28 cellular contexts compared by ENCODE assay signal in genomic region chr1:65178235-65178634, GRCh38. TPM values are rescaled to one million over a fixed set of nuclear protein-coding genes. Genes with fewer than 3 reads are reported as not detected.
A peak's percentile ranks its signal among the peaks of the same experiment; 100 is the strongest.
DNase-seq lines count a peak whose midpoint lies in the region; ATAC-seq and TF ChIP-seq lines count a peak whose summit lies in the region.
"Had no signal": no experiment of that assay in that cellular context is flagged by ENCODE, and none has a peak within 500 bp of the region (broad histone marks: within the 10 kb centered on the region; RNA-seq: fewer than 3 reads in every experiment).

No MANE protein-coding gene starts in this region.

- no peak for TF ChIP-seq EP300 in ovary (IDR thresholded peaks at IDR 0.05)

- 92 to 95% (median 93%) methylated on average over 5 of the region's 5 CpGs for WGBS in ovary, 3 donors

- CTCF ChIA-PET in Calu3 (lab: Charles Lee), result interaction anchor here (1.3 to 1.9 kb wide), 3 partner anchors 9 to 31 kb away, joined by 5 to 7 read pairs (median 6); no protein-coding TSS in a partner anchor
- CTCF ChIA-PET in PC-3 (lab: Charles Lee), result no interaction called here

- POLR2A ChIA-PET in PC-3 (lab: Charles Lee; ENCODE audit: unreplicated experiment), result no interaction called here

- no peaks in the 10 kb centered on the region for H3K9me2 ChIP-seq in PC-3 (replicated peaks; ENCODE audit: low read length)

- peaks cover 16% of the 10 kb centered on the region for H3K36me3 Mint-ChIP-seq in Calu3 (ENCODE audit: insufficient read depth, unreplicated experiment)
- H3K36me3 Mint-ChIP-seq: activated naive CD8-positive, alpha-beta T cell had no signal

- BruUV-seq in Calu3 (replicated peaks; lab: Mats Ljungman, UMichigan) (no TSS peak), PC-3 (replicated peaks; lab: Mats Ljungman, UMichigan) (no TSS peak)

- H3K9me3 ChIP-seq in PC-3 (ENCODE audit: low read length) (no peaks in the 10 kb centered on the region), breast epithelium (no peaks in the 10 kb centered on the region), ovary (no peaks in the 10 kb centered on the region)
- H3K9me3 ChIP-seq: ascending aorta, left lung, thyroid gland had no signal

- peaks cover 96% of the 10 kb centered on the region for H3K79me2 ChIP-seq in PC-3 (ENCODE audit: low read length)

- H3K36me3 ChIP-seq in PC-3 (ENCODE audit: low read depth, low read length), result no peaks in the 10 kb centered on the region
- H3K36me3 ChIP-seq in breast epithelium, result no peaks in the 10 kb centered on the region
- no peaks in the 10 kb centered on the region for H3K36me3 ChIP-seq in ovary
- H3K36me3 ChIP-seq: ascending aorta, left lung, thyroid gland had no signal

- no peaks in the 10 kb centered on the region for H3K9me3 Mint-ChIP-seq in Calu3 (ENCODE audit: low read depth, unreplicated experiment)
- H3K9me3 Mint-ChIP-seq: IgD-negative memory B cell; naive thymus-derived CD4-positive, alpha-beta T cell; stimulated activated naive CD8-positive, alpha-beta T cell treated with anti-CD3 and anti-CD28 coated beads, Interleukin-15, Interleukin-2, amounts not matched to agents 100 ng/mL and 50 ng/mL, for 24 hours had no signal

- no peak overlapping the region for H2AFZ ChIP-seq in PC-3 (ENCODE audit: low read length)

- TF ChIP-seq CTCF in Calu3 (IDR thresholded peaks at IDR 0.05; ENCODE audit: unreplicated experiment) (no peak), PC-3 (conservative IDR thresholded peaks at IDR 0.05; ENCODE audit: low read depth, low read length) (no peak), breast epithelium (IDR thresholded peaks at IDR 0.05) (no peak), ovary (IDR thresholded peaks at IDR 0.05) (no peak)

- H3K9ac ChIP-seq in PC-3 (ENCODE audit: low read length), result no peak overlapping the region

- H3K27ac ChIP-seq in PC-3 (ENCODE audit: low read length) (peak overlapping the region; percentile 66), breast epithelium (peak overlapping the region; percentile 80 to 88), ovary (no peak overlapping the region)
- H3K27ac ChIP-seq: ascending aorta, left lung, thyroid gland had no signal

- H3K4me2 ChIP-seq in PC-3 (ENCODE audit: low read length), result peak overlapping the region; percentile 68

- intact Hi-C loops in Calu3 (cut with micrococcal nuclease; ENCODE audit: unreplicated experiment) (loop anchor here (5.0 kb wide), 1 partner anchor 36 kb away; no protein-coding TSS in a partner anchor), PC-3 (cut with micrococcal nuclease) (no loop called here), breast epithelium (cut with DNase I; ENCODE audit: low total_unique reads) (no loop called here), ovary (cut with DNase I) (no loop called here)

- H3K27me3 ChIP-seq in PC-3 (ENCODE audit: low read length), result no peaks in the 10 kb centered on the region
- H3K27me3 ChIP-seq in breast epithelium, result no peaks in the 10 kb centered on the region
- H3K27me3 ChIP-seq in ovary, result no peaks in the 10 kb centered on the region
- H3K27me3 ChIP-seq: ascending aorta, dorsolateral prefrontal cortex, left lung, thyroid gland had no signal

- TF ChIP-seq POLR2A in breast epithelium (IDR thresholded peaks at IDR 0.05) (no peak), ovary (IDR thresholded peaks at IDR 0.05) (no peak)

- no peaks in the 10 kb centered on the region for H3K27me3 Mint-ChIP-seq in Calu3 (ENCODE audit: unreplicated experiment)
- H3K27me3 Mint-ChIP-seq: activated naive CD8-positive, alpha-beta T cell; stimulated activated naive CD8-positive, alpha-beta T cell treated with anti-CD3 and anti-CD28 coated beads, Interleukin-15, Interleukin-2, amounts not matched to agents 100 ng/mL and 50 ng/mL, for 24 hours had no signal

- H3F3A ChIP-seq in PC-3 (ENCODE audit: low read length, unreplicated experiment), result no peaks in the 10 kb centered on the region

- DNase-seq in COLO668 (lab: John Stamatoyannopoulos, UW; ENCODE audit: unreplicated experiment) (peak; percentile 81), Calu3 (no peak), PC-3 (no peak), breast epithelium (ENCODE audit: low spot score in 2 of 2) (no peak), kidney tubule cell (ENCODE audit: low spot score) (no peak), ovary (no peak)
- no peak for DNase-seq in central memory CD4-positive, alpha-beta T cell
- DNase-seq: activated CD4-positive, alpha-beta T cell treated with anti-CD3 and anti-CD28 coated beads for 4 hours; activated T-cell treated with anti-CD3 and anti-CD28 coated beads for 4 hours; cerebellar nuclear complex; DMS 273 treated with DMSO at 0.1 percent for 48 hours; dorsolateral prefrontal cortex; hippocampal formation; left lung; midbrain; naive thymus-derived CD4-positive, alpha-beta T cell; NCI-H1092; NCI-H1930; NCI-H345; occipital lobe; small intestine; T-helper 2 cell; thyroid gland had no signal

- peaks cover 88% of the 10 kb centered on the region for H3K4me1 Mint-ChIP-seq in Calu3 (ENCODE audit: low read depth, unreplicated experiment)
- H3K4me1 Mint-ChIP-seq: IgD-negative memory B cell had no signal

- peak overlapping the region; percentile 36 for H3K27ac Mint-ChIP-seq in Calu3 (ENCODE audit: unreplicated experiment)
- H3K27ac Mint-ChIP-seq: activated naive CD8-positive, alpha-beta T cell; IgD-negative memory B cell; naive thymus-derived CD4-positive, alpha-beta T cell; stimulated activated naive CD8-positive, alpha-beta T cell treated with anti-CD3 and anti-CD28 coated beads, Interleukin-15, Interleukin-2, amounts not matched to agents 100 ng/mL and 50 ng/mL, for 24 hours had no signal

- H3K4me1 ChIP-seq in PC-3 (ENCODE audit: insufficient read depth, low read length) (peaks cover 69% of the 10 kb centered on the region), breast epithelium (peaks cover 2 to 16% of the 10 kb centered on the region in 2 donors), ovary (ENCODE audit: insufficient read depth) (peaks cover 6% of the 10 kb centered on the region)
- H3K4me1 ChIP-seq: thyroid gland had no signal

- H3K4me3 ChIP-seq in PC-3 (ENCODE audit: low read length) (no peak overlapping the region), breast epithelium (no peak overlapping the region), ovary (no peak overlapping the region)
- H3K4me3 ChIP-seq: ascending aorta, dorsolateral prefrontal cortex, left lung, thyroid gland had no signal

- peaks cover 11% of the 10 kb centered on the region; the same call in 1 of the 2 replicates for H4K20me1 ChIP-seq in PC-3 (ENCODE audit: low read length)

- ATAC-seq in PC-3 (no peak), GM21723 (IDR thresholded peaks at IDR 0.05; ENCODE audit: unreplicated experiment) (no peak)
- ATAC-seq: naive thymus-derived CD4-positive, alpha-beta T cell had no signal

- peak overlapping the region; percentile 29 for H3K4me3 Mint-ChIP-seq in Calu3 (ENCODE audit: low read depth, unreplicated experiment)
- H3K4me3 Mint-ChIP-seq: activated naive CD8-positive, alpha-beta T cell; IgD-negative memory B cell; naive thymus-derived CD4-positive, alpha-beta T cell; stimulated activated naive CD8-positive, alpha-beta T cell treated with anti-CD3 and anti-CD28 coated beads, Interleukin-15, Interleukin-2, amounts not matched to agents 100 ng/mL and 50 ng/mL, for 24 hours had no signal

RNA-seq across cellular contexts. Expression of gene AK4, which starts 30.2 kb away (rescaled TPM):
- 39.6 and 49.9 TPM in 2 replicates for total RNA-seq in Calu3 (2022)
- 70.4 and 98.9 TPM in 2 replicates for total RNA-seq in PC-3 (2014; rRNA removed)
- 10 to 100 TPM; 18.2 to 47.3 (median 41.0) TPM for total RNA-seq in breast epithelium
- total RNA-seq in ovary, result 10 to 100 TPM in 5 of 7 donors, 1 to 10 TPM in 2; 4.3 to 25.6 (median 13.2) TPM
- 10 to 100 TPM in 1 of 2 donors, 1 to 10 TPM in 1; 1.7 to 15.4 TPM for polyA plus RNA-seq in ovary

Comparison
In these comparisons a context has a peak if more than half of its experiments do, and no peak if none do; other contexts are left out.
1. H3K27ac ChIP-seq: peak in PC-3 (single experiment) and breast epithelium (2 of 2); none in ovary (0 of 2).